ENCODE assay signal across 8 cellular contexts in genomic region chr11:18699269-18699596, GRCh38. TPM values are rescaled to one million over a fixed set of nuclear protein-coding genes. Genes with fewer than 3 reads are reported as not detected.
DNase-seq lines count a peak whose midpoint lies in the region; ATAC-seq lines count a peak whose summit lies in the region.

No MANE protein-coding gene starts in this region.

- H3K36me3 ChIP-seq in HUES48 (ENCODE audit: control insufficient read depth, insufficient read depth, low read length), result no peaks in the 10 kb centered on the region
- H3K36me3 ChIP-seq in iPS-20b (ENCODE audit: insufficient read depth, low read depth, low read length), result no peaks in the 10 kb centered on the region

- peaks cover 4% of the 10 kb centered on the region for H3K27me3 Mint-ChIP-seq in activated naive CD8-positive, alpha-beta T cell treated with anti-CD3 and anti-CD28 coated beads for 36 hours
- H3K27me3 Mint-ChIP-seq in stimulated activated naive B cell treated with anti-CD40 and anti-IgM and Interleukin-4, amounts not matched to agents 10 μg/mL and 1 μg/mL and 100 μg/mL, for 72 hours, result peaks cover 20 to 21% of the 10 kb centered on the region in 2 donors

- H3K9me3 ChIP-seq in HUES48 (ENCODE audit: control insufficient read depth, insufficient read depth, low read length), result no peaks in the 10 kb centered on the region
- H3K9me3 ChIP-seq in iPS-20b (ENCODE audit: insufficient read depth, low read depth, low read length), result no peaks in the 10 kb centered on the region

- H3K4me1 ChIP-seq in HUES48 (ENCODE audit: control insufficient read depth, insufficient read depth, low read length) (peaks cover 5% of the 10 kb centered on the region), iPS-20b (ENCODE audit: insufficient read depth, low read length) (no peaks in the 10 kb centered on the region)

- H3K9ac ChIP-seq in HUES48 (ENCODE audit: low read depth, low read length) (peak overlapping the region; percentile 21; the same call in 1 of the 2 replicates), iPS-20b (ENCODE audit: low read depth, low read length) (peak overlapping the region; percentile 56; the same call in 1 of the 2 replicates)

- no peak for DNase-seq in activated naive CD8-positive, alpha-beta T cell treated with anti-CD3 and anti-CD28 coated beads for 36 hours
- DNase-seq in stimulated activated naive B cell treated with anti-CD40 and anti-IgM and Interleukin-4, amounts not matched to agents 10 μg/mL and 1 μg/mL and 100 μg/mL, for 72 hours, result no peak
- DNase-seq in NCI-H1694 treated with DMSO at 0.1 percent for 48 hours (lab: John Stamatoyannopoulos, UW) (no peak), NCI-H1105 treated with DMSO at 0.1 percent for 48 hours (lab: John Stamatoyannopoulos, UW) (no peak)

- H3K27ac ChIP-seq in HUES48 (ENCODE audit: low read depth, low read length) (peak overlapping the region; percentile 81), iPS-20b (ENCODE audit: low read length) (no peak overlapping the region)

- no peaks in the 10 kb centered on the region for H3K36me3 Mint-ChIP-seq in activated naive CD8-positive, alpha-beta T cell treated with anti-CD3 and anti-CD28 coated beads for 36 hours
- peaks cover 0 to 4% of the 10 kb centered on the region in 2 donors for H3K36me3 Mint-ChIP-seq in stimulated activated naive B cell treated with anti-CD40 and anti-IgM and Interleukin-4, amounts not matched to agents 10 μg/mL and 1 μg/mL and 100 μg/mL, for 72 hours

- H3K4me3 ChIP-seq in HUES48 (ENCODE audit: low read depth, low read length) (peak overlapping the region; percentile 75), iPS-20b (ENCODE audit: low read length) (peak overlapping the region; percentile 68)

- no peak overlapping the region for H3K27ac Mint-ChIP-seq in activated naive CD8-positive, alpha-beta T cell treated with anti-CD3 and anti-CD28 coated beads for 36 hours
- no peak overlapping the region for H3K27ac Mint-ChIP-seq in stimulated activated naive B cell treated with anti-CD40 and anti-IgM and Interleukin-4, amounts not matched to agents 10 μg/mL and 1 μg/mL and 100 μg/mL, for 72 hours

- no peak for ATAC-seq in stimulated activated naive B cell treated with anti-CD40 and anti-IgM and Interleukin-4, amounts not matched to agents 10 μg/mL and 1 μg/mL and 100 μg/mL, for 72 hours (replicated peaks)
- no peak for ATAC-seq in GM21367 (IDR thresholded peaks at IDR 0.05; ENCODE audit: unreplicated experiment)
- ATAC-seq in HG03135 (IDR thresholded peaks at IDR 0.05; ENCODE audit: unreplicated experiment), result no peak

- peak overlapping the region; percentile 74 for H3K4me3 Mint-ChIP-seq in activated naive CD8-positive, alpha-beta T cell treated with anti-CD3 and anti-CD28 coated beads for 36 hours
- H3K4me3 Mint-ChIP-seq in stimulated activated naive B cell treated with anti-CD40 and anti-IgM and Interleukin-4, amounts not matched to agents 10 μg/mL and 1 μg/mL and 100 μg/mL, for 72 hours, result peak overlapping the region; percentile 74 to 76

- H3K9me3 Mint-ChIP-seq in activated naive CD8-positive, alpha-beta T cell treated with anti-CD3 and anti-CD28 coated beads for 36 hours, result no peaks in the 10 kb centered on the region
- H3K9me3 Mint-ChIP-seq in stimulated activated naive B cell treated with anti-CD40 and anti-IgM and Interleukin-4, amounts not matched to agents 10 μg/mL and 1 μg/mL and 100 μg/mL, for 72 hours, result no peaks in the 10 kb centered on the region

- peaks cover 14% of the 10 kb centered on the region for H3K4me1 Mint-ChIP-seq in activated naive CD8-positive, alpha-beta T cell treated with anti-CD3 and anti-CD28 coated beads for 36 hours
- peaks cover 17 to 21% of the 10 kb centered on the region in 2 donors for H3K4me1 Mint-ChIP-seq in stimulated activated naive B cell treated with anti-CD40 and anti-IgM and Interleukin-4, amounts not matched to agents 10 μg/mL and 1 μg/mL and 100 μg/mL, for 72 hours

- H3K27me3 ChIP-seq in HUES48 (ENCODE audit: control insufficient read depth, insufficient read depth, low read length), result peaks cover 3% of the 10 kb centered on the region
- peaks cover 48% of the 10 kb centered on the region for H3K27me3 ChIP-seq in iPS-20b (ENCODE audit: insufficient read depth, low read length)

RNA-seq across cellular contexts. Expression of gene TMEM86A, which starts 0.7 kb away (rescaled TPM):
- under 1 TPM; 0.25 to 0.52 TPM for total RNA-seq in activated naive CD8-positive, alpha-beta T cell treated with anti-CD3 and anti-CD28 coated beads for 36 hours

RNA-seq across cellular contexts. Expression of gene IGSF22, which starts 26.8 kb away (rescaled TPM):
- total RNA-seq in activated naive CD8-positive, alpha-beta T cell treated with anti-CD3 and anti-CD28 coated beads for 36 hours, result 1 to 10 TPM; 1.1 to 1.3 TPM
